In the genomic region with DNA sequence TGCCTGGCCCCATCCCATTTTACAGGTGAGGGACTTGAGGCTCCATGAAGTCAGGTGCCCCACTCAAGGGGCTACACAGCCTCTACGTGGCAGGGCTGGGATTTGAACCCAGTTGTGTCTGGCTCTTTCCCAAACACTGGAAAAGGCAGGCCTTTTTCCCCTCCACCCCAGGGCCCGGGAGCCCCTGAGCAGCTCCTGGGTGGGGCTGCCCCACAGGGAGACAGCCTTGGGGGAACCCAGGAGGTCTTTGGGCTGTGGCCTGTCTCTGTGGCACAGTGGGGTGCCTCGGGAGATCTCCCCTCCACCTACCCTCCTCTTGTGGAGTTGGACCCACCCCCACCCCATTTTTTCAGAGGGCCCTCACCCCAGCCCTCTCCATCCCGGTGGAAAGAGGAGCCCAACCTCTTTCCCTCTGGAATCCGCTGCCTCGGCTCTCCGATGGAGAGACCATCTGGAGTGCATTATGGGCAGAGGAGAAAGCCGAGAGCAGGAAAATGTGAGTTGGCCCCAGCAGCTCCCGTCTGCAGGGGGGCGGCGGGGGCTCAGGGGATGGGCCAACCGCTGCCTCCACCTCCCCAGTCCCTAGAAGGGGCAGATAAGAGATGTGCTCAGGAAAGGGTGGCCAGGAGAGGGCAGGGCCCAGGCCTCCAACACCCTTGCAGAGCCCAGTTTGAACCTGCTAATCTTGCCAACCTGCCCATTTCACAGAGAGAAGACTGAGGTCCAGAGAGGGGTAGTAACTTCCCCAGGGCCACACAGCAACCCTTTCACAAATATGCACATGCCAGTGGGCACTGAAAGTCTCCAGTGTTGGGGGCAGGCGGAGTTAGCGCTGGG, we compare ENCODE assay signal across 1 cellular context.
TF ChIP-seq lines count a peak whose summit lies in the region.

No MANE protein-coding gene starts in this region.

TF ChIP-seq in GM23338, 12 proteins besides CTCF, POLR2A, EP300 and RAD21 (continued from another document):
- TF ChIP-seq, protein P1, sequence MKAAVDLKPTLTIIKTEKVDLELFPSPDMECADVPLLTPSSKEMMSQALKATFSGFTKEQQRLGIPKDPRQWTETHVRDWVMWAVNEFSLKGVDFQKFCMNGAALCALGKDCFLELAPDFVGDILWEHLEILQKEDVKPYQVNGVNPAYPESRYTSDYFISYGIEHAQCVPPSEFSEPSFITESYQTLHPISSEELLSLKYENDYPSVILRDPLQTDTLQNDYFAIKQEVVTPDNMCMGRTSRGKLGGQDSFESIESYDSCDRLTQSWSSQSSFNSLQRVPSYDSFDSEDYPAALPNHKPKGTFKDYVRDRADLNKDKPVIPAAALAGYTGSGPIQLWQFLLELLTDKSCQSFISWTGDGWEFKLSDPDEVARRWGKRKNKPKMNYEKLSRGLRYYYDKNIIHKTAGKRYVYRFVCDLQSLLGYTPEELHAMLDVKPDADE (IDR thresholded peaks at IDR 0.05), result no peak
TF ChIP-seq in GM23338: peak in this region for 0.
